In the genomic region with DNA sequence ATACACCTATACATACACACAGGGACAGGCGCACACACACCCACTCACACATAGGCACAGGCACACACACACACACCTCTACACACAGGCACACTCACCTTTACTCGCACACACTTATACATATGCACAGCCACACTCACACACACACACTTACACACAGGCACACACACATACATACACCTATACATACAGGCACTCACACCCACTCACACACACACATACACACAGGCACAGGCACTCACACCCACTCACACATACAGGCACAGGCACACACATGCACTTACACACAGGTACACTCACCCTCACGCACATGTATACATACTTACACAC, we compare ENCODE assay signal across 12 cellular contexts.
DNase-seq lines count a peak whose midpoint lies in the region; ATAC-seq and TF ChIP-seq lines count a peak whose summit lies in the region.
"Had no signal": no experiment of that assay in that cellular context is flagged by ENCODE, and none has a peak within 500 bp of the region (broad histone marks: within the 10 kb centered on the region; RNA-seq: fewer than 3 reads in every experiment).

No MANE protein-coding gene starts in this region.

- peaks cover 0 to 3% (median 0%) of the 10 kb centered on the region in 7 donors for H3K9me3 Mint-ChIP-seq in CD4-positive, CD25-positive, alpha-beta regulatory T cell
- H3K9me3 Mint-ChIP-seq: activated T-helper 2 cell treated with anti-CD3 and anti-CD28 coated beads, Interferon-gamma antibody, Interleukin-2, Interleukin-4, amounts not matched to agents 10 μg/mL and 5 μg/mL and 100 μg/mL, durations not matched to agents 14 hours and 24 hours and 36 hours had no signal

- peaks cover 4% of the 10 kb centered on the region for H3K27me3 Mint-ChIP-seq in CD4-positive, CD25-positive, alpha-beta regulatory T cell

- intact Hi-C loops in esophagus muscularis mucosa (cut with DNase I) = loop anchor here (5.0 to 10.0 kb wide), 2 partner anchors 46 to 231 kb away; no protein-coding TSS in a partner anchor

- no peaks in the 10 kb centered on the region for H4K20me1 ChIP-seq in OCI-LY3 (ENCODE audit: insufficient read depth, low read length)
- no peaks in the 10 kb centered on the region for H4K20me1 ChIP-seq in GM23248 (ENCODE audit: insufficient read depth)

- TF ChIP-seq POLR2A in esophagus muscularis mucosa (IDR thresholded peaks at IDR 0.05; ENCODE audit: low read depth) = no peak

- H3K4me2 ChIP-seq in OCI-LY3 (ENCODE audit: low read length) (peak overlapping the region; percentile 57), skeletal muscle satellite cell (ENCODE audit: low read length) (peak overlapping the region; percentile 63), GM23248 (ENCODE audit: unreplicated experiment) (no peak overlapping the region)

- TF ChIP-seq EP300 in esophagus muscularis mucosa (IDR thresholded peaks at IDR 0.05) = no peak

- H3K4me1 ChIP-seq in CD4-positive, CD25-positive, alpha-beta regulatory T cell (ENCODE audit: control insufficient read depth, insufficient read depth, low read length, poor library complexity, severe bottlenecking) = peaks cover 18% of the 10 kb centered on the region
- H3K4me1 ChIP-seq in OCI-LY3 (ENCODE audit: low read length) (peaks cover 24% of the 10 kb centered on the region), esophagus muscularis mucosa (peaks cover 43 to 57% (median 52%) of the 10 kb centered on the region in 4 donors), skeletal muscle satellite cell (ENCODE audit: control insufficient read depth, insufficient read depth, low read length) (peaks cover 59% of the 10 kb centered on the region), GM23248 (ENCODE audit: insufficient read depth) (peaks cover 15% of the 10 kb centered on the region)
- H3K4me1 ChIP-seq: BE2C had no signal

- H3K27ac Mint-ChIP-seq in CD4-positive, CD25-positive, alpha-beta regulatory T cell = no peak overlapping the region
- H3K27ac Mint-ChIP-seq: activated T-helper 2 cell treated with anti-CD3 and anti-CD28 coated beads, Interferon-gamma antibody, Interleukin-2, Interleukin-4, amounts not matched to agents 10 μg/mL and 5 μg/mL and 100 μg/mL, durations not matched to agents 14 hours and 24 hours and 36 hours had no signal

- WGBS in esophagus muscularis mucosa = 91% methylated on average over 3 of the region's 3 CpGs
- WGBS in GM23248 (ENCODE audit: low coverage in 1 of 2, low lambda C conversion rate in 2 of 2, missing lambda C conversion rate in 2 of 2), 2 experiments = 93 to 98% methylated on average over 3 of the region's 3 CpGs

- peaks cover 0 to 11% (median 5%) of the 10 kb centered on the region in 4 donors for H3K4me1 Mint-ChIP-seq in CD4-positive, CD25-positive, alpha-beta regulatory T cell

- H3K9me3 ChIP-seq in CD4-positive, CD25-positive, alpha-beta regulatory T cell (ENCODE audit: control insufficient read depth in 2 of 2, low read length in 2 of 2) = no peaks in the 10 kb centered on the region
- H3K9me3 ChIP-seq in OCI-LY3 (ENCODE audit: insufficient read depth, low read length) = no peaks in the 10 kb centered on the region
- H3K9me3 ChIP-seq in esophagus muscularis mucosa = no peaks in the 10 kb centered on the region
- no peaks in the 10 kb centered on the region for H3K9me3 ChIP-seq in skeletal muscle satellite cell (replicated peaks; ENCODE audit: low read length)
- H3K9me3 ChIP-seq in GM23248 (ENCODE audit: low read depth) = no peaks in the 10 kb centered on the region
- H3K9me3 ChIP-seq: BE2C had no signal

- in situ Hi-C loops in GM23248 (cut with MboI) = no loop called here

- no peak for DNase-seq in CD4-positive, CD25-positive, alpha-beta regulatory T cell
- DNase-seq in esophagus muscularis mucosa (ENCODE audit: extremely low spot score) (no peak), H4 (ENCODE audit: low spot score) (no peak), GM23248 (no peak), NCI-H82 treated with DMSO at 0.1 percent for 48 hours (lab: John Stamatoyannopoulos, UW; ENCODE audit: unreplicated experiment) (no peak), occipital lobe (lab: John Stamatoyannopoulos, UW) (no peak)
- DNase-seq: BE2C had no signal

- no peaks in the 10 kb centered on the region for H3F3A ChIP-seq in GM23248 (ENCODE audit: insufficient read depth)

- peak overlapping the region; percentile 24 for H3K4me3 ChIP-seq in CD4-positive, CD25-positive, alpha-beta regulatory T cell (ENCODE audit: low read depth, low read length)
- peak overlapping the region; percentile 18; the same call in 1 of the 2 replicates for H3K4me3 ChIP-seq in OCI-LY3 (ENCODE audit: low read length)
- H3K4me3 ChIP-seq in esophagus muscularis mucosa = no peak overlapping the region
- H3K4me3 ChIP-seq in skeletal muscle satellite cell (ENCODE audit: low read length) = no peak overlapping the region
- H3K4me3 ChIP-seq in GM23248 = no peak overlapping the region

- no peak overlapping the region for H2AFZ ChIP-seq in OCI-LY3 (ENCODE audit: low read depth, low read length)
- no peak overlapping the region for H2AFZ ChIP-seq in GM23248

- no peak overlapping the region for H3K9ac ChIP-seq in OCI-LY3 (ENCODE audit: low read length)
- peak overlapping the region; percentile 71 for H3K9ac ChIP-seq in skeletal muscle satellite cell (ENCODE audit: low read depth, low read length)
- no peak overlapping the region for H3K9ac ChIP-seq in GM23248

- no peaks in the 10 kb centered on the region for H3K27me3 ChIP-seq in CD4-positive, CD25-positive, alpha-beta regulatory T cell (ENCODE audit: control insufficient read depth, insufficient read depth, low read length)
- H3K27me3 ChIP-seq in OCI-LY3 (ENCODE audit: low read depth, low read length) (no peaks in the 10 kb centered on the region), esophagus muscularis mucosa (no peaks in the 10 kb centered on the region), skeletal muscle satellite cell (ENCODE audit: control insufficient read depth, insufficient read depth, low read length) (no peaks in the 10 kb centered on the region), GM23248 (replicated peaks; ENCODE audit: insufficient read depth) (0 out of 2 replicates have a peak, but pooled peaks cover 5% of the 10 kb centered on the region)
- H3K27me3 ChIP-seq: BE2C had no signal

- TF ChIP-seq CTCF in OCI-LY3 (IDR thresholded peaks at IDR 0.05; ENCODE audit: low read depth, low read length) (no peak), esophagus muscularis mucosa (IDR thresholded peaks at IDR 0.05) (no peak)

- H3K4me3 Mint-ChIP-seq in CD4-positive, CD25-positive, alpha-beta regulatory T cell = no peak overlapping the region
- H3K4me3 Mint-ChIP-seq: brain, neural crest cell had no signal

- no peak overlapping the region for H3K27ac ChIP-seq in CD4-positive, CD25-positive, alpha-beta regulatory T cell (ENCODE audit: insufficient read depth, low read length, poor library complexity, severe bottlenecking)
- H3K27ac ChIP-seq in OCI-LY3 (ENCODE audit: low read length) = no peak overlapping the region
- H3K27ac ChIP-seq in esophagus muscularis mucosa (replicated peaks in 1 of 4) = peak overlapping the region; percentile 61 to 78 (median 66)
- no peak overlapping the region for H3K27ac ChIP-seq in GM23248

- peak; percentile 6 to 7 for ATAC-seq in CD4-positive, CD25-positive, alpha-beta regulatory T cell (ENCODE audit: low read depth in 2 of 2)

- H3K36me3 Mint-ChIP-seq in CD4-positive, CD25-positive, alpha-beta regulatory T cell = no peaks in the 10 kb centered on the region

- no peaks in the 10 kb centered on the region for H3K79me2 ChIP-seq in OCI-LY3 (ENCODE audit: low read length)
- H3K79me2 ChIP-seq in GM23248 (ENCODE audit: insufficient read depth) = no peaks in the 10 kb centered on the region

- H3K36me3 ChIP-seq in CD4-positive, CD25-positive, alpha-beta regulatory T cell (ENCODE audit: control insufficient read depth, insufficient read depth, low read length) = no peaks in the 10 kb centered on the region
- H3K36me3 ChIP-seq in OCI-LY3 (replicated peaks; ENCODE audit: low read depth, low read length) (no peaks in the 10 kb centered on the region), esophagus muscularis mucosa (no peaks in the 10 kb centered on the region), skeletal muscle satellite cell (ENCODE audit: insufficient read depth, low read length) (no peaks in the 10 kb centered on the region), GM23248 (ENCODE audit: low read depth) (no peaks in the 10 kb centered on the region)
- H3K36me3 ChIP-seq: BE2C had no signal

- no peaks in the 10 kb centered on the region for H3K9me2 ChIP-seq in GM23248 (ENCODE audit: insufficient read depth)

Comparison
In these comparisons a context has a peak if more than half of its experiments do, and no peak if none do; other contexts are left out.
1. H3K27ac ChIP-seq: peak in esophagus muscularis mucosa (4 of 4); none in CD4-positive, CD25-positive, alpha-beta regulatory T cell (single experiment), OCI-LY3 (single experiment) and GM23248 (single experiment).
2. H3K4me3 ChIP-seq: peak in CD4-positive, CD25-positive, alpha-beta regulatory T cell (single experiment) and OCI-LY3 (single experiment); none in esophagus muscularis mucosa (0 of 4), skeletal muscle satellite cell (single experiment) and GM23248 (single experiment).